1 cellular context compared by ENCODE assay signal in the genomic region with DNA sequence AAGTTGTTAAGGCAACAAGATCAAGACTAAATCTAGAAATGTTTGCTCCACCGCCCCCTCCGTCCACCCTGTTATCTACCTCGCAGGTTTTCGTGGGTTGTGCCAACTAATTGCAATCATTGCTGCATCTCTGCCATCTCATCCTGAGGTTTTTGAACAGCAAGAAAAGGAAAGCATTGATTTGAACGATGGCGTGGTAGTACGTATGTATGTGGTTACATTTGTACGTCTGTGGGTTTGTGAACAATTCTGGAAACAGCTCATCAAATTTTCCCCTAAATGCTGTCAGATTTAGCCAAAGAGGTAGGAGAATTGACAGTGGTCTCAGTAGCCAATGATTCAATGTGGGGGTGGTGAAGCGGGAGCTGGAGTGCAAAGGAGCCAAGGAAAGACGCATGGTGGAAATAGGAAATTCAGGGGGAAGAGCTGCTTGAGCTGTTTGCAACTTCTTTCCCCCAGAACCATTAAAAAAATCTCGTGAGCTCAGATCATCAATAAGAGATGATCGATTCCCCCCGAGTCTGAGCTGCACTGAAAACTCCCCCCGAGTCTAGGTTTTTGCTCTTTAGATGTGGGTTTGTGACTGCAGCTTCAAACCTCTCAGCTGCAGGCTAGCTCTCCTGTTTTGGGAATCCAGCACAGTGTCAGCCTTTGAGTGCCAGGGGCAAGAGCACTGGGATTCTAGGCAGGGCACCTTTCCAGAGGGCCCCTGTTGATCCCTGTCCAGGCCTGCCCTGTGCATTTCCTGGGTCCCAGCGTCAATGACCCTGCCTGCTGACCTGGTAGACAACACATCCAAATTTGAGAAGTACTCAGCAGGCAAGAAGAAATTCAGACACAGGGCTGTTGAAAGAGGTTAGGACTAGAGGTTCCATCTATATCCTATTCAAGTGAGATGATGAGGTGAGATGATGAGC.
TF ChIP-seq lines count a peak whose summit lies in the region.

No MANE protein-coding gene starts in this region.

TF ChIP-seq in GM12878, 131 proteins besides CTCF, POLR2A, EP300 and RAD21 (continued from another document and continues in another):
- TF ChIP-seq, protein P1, sequence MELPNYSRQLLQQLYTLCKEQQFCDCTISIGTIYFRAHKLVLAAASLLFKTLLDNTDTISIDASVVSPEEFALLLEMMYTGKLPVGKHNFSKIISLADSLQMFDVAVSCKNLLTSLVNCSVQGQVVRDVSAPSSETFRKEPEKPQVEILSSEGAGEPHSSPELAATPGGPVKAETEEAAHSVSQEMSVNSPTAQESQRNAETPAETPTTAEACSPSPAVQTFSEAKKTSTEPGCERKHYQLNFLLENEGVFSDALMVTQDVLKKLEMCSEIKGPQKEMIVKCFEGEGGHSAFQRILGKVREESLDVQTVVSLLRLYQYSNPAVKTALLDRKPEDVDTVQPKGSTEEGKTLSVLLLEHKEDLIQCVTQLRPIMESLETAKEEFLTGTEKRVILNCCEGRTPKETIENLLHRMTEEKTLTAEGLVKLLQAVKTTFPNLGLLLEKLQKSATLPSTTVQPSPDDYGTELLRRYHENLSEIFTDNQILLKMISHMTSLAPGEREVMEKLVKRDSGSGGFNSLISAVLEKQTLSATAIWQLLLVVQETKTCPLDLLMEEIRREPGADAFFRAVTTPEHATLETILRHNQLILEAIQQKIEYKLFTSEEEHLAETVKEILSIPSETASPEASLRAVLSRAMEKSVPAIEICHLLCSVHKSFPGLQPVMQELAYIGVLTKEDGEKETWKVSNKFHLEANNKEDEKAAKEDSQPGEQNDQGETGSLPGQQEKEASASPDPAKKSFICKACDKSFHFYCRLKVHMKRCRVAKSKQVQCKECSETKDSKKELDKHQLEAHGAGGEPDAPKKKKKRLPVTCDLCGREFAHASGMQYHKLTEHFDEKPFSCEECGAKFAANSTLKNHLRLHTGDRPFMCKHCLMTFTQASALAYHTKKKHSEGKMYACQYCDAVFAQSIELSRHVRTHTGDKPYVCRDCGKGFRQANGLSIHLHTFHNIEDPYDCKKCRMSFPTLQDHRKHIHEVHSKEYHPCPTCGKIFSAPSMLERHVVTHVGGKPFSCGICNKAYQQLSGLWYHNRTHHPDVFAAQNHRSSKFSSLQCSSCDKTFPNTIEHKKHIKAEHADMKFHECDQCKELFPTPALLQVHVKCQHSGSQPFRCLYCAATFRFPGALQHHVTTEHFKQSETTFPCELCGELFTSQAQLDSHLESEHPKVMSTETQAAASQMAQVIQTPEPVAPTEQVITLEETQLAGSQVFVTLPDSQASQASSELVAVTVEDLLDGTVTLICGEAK (IDR thresholded peaks at IDR 0.05; ENCODE audit: borderline replicate concordance), result no peak
- TF ChIP-seq, protein P2, sequence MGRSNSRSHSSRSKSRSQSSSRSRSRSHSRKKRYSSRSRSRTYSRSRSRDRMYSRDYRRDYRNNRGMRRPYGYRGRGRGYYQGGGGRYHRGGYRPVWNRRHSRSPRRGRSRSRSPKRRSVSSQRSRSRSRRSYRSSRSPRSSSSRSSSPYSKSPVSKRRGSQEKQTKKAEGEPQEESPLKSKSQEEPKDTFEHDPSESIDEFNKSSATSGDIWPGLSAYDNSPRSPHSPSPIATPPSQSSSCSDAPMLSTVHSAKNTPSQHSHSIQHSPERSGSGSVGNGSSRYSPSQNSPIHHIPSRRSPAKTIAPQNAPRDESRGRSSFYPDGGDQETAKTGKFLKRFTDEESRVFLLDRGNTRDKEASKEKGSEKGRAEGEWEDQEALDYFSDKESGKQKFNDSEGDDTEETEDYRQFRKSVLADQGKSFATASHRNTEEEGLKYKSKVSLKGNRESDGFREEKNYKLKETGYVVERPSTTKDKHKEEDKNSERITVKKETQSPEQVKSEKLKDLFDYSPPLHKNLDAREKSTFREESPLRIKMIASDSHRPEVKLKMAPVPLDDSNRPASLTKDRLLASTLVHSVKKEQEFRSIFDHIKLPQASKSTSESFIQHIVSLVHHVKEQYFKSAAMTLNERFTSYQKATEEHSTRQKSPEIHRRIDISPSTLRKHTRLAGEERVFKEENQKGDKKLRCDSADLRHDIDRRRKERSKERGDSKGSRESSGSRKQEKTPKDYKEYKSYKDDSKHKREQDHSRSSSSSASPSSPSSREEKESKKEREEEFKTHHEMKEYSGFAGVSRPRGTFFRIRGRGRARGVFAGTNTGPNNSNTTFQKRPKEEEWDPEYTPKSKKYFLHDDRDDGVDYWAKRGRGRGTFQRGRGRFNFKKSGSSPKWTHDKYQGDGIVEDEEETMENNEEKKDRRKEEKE (IDR thresholded peaks at IDR 0.05), result no peak
- TF ChIP-seq ZZZ3 (IDR thresholded peaks at IDR 0.05; ENCODE audit: control insufficient read depth, insufficient read length, low read depth), result no peak
- TF ChIP-seq KAT2A (conservative IDR thresholded peaks at IDR 0.05; ENCODE audit: control insufficient read depth, low read depth, low read length), result no peak
- peak; percentile 67; the same call in 1 of the 2 replicates for TF ChIP-seq MEF2A (IDR thresholded peaks at IDR 0.05; ENCODE audit: insufficient read depth, low read depth, low read length)
- TF ChIP-seq TAF1 (IDR thresholded peaks at IDR 0.05; ENCODE audit: borderline replicate concordance, low read depth, low read length), result no peak
- TF ChIP-seq, protein P3, sequence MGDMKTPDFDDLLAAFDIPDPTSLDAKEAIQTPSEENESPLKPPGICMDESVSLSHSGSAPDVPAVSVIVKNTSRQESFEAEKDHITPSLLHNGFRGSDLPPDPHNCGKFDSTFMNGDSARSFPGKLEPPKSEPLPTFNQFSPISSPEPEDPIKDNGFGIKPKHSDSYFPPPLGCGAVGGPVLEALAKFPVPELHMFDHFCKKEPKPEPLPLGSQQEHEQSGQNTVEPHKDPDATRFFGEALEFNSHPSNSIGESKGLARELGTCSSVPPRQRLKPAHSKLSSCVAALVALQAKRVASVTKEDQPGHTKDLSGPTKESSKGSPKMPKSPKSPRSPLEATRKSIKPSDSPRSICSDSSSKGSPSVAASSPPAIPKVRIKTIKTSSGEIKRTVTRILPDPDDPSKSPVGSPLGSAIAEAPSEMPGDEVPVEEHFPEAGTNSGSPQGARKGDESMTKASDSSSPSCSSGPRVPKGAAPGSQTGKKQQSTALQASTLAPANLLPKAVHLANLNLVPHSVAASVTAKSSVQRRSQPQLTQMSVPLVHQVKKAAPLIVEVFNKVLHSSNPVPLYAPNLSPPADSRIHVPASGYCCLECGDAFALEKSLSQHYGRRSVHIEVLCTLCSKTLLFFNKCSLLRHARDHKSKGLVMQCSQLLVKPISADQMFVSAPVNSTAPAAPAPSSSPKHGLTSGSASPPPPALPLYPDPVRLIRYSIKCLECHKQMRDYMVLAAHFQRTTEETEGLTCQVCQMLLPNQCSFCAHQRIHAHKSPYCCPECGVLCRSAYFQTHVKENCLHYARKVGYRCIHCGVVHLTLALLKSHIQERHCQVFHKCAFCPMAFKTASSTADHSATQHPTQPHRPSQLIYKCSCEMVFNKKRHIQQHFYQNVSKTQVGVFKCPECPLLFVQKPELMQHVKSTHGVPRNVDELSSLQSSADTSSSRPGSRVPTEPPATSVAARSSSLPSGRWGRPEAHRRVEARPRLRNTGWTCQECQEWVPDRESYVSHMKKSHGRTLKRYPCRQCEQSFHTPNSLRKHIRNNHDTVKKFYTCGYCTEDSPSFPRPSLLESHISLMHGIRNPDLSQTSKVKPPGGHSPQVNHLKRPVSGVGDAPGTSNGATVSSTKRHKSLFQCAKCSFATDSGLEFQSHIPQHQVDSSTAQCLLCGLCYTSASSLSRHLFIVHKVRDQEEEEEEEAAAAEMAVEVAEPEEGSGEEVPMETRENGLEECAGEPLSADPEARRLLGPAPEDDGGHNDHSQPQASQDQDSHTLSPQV (IDR thresholded peaks at IDR 0.05), result peak; percentile 68; the same call in 1 of the 2 replicates
- TF ChIP-seq RB1 (IDR thresholded peaks at IDR 0.05; ENCODE audit: borderline replicate concordance), result no peak
- peak; percentile 68; the same call in 1 of the 2 replicates for TF ChIP-seq TCF3 (IDR thresholded peaks at IDR 0.05; ENCODE audit: borderline replicate concordance, insufficient read depth, low read depth, low read length)
- TF ChIP-seq HCFC1 (IDR thresholded peaks at IDR 0.05; ENCODE audit: low read length), result no peak
- TF ChIP-seq, protein P4, sequence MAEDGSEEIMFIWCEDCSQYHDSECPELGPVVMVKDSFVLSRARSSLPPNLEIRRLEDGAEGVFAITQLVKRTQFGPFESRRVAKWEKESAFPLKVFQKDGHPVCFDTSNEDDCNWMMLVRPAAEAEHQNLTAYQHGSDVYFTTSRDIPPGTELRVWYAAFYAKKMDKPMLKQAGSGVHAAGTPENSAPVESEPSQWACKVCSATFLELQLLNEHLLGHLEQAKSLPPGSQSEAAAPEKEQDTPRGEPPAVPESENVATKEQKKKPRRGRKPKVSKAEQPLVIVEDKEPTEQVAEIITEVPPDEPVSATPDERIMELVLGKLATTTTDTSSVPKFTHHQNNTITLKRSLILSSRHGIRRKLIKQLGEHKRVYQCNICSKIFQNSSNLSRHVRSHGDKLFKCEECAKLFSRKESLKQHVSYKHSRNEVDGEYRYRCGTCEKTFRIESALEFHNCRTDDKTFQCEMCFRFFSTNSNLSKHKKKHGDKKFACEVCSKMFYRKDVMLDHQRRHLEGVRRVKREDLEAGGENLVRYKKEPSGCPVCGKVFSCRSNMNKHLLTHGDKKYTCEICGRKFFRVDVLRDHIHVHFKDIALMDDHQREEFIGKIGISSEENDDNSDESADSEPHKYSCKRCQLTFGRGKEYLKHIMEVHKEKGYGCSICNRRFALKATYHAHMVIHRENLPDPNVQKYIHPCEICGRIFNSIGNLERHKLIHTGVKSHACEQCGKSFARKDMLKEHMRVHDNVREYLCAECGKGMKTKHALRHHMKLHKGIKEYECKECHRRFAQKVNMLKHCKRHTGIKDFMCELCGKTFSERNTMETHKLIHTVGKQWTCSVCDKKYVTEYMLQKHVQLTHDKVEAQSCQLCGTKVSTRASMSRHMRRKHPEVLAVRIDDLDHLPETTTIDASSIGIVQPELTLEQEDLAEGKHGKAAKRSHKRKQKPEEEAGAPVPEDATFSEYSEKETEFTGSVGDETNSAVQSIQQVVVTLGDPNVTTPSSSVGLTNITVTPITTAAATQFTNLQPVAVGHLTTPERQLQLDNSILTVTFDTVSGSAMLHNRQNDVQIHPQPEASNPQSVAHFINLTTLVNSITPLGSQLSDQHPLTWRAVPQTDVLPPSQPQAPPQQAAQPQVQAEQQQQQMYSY (CRISPR knock-in tag; IDR thresholded peaks at IDR 0.05), result no peak
- peak; percentile 96 for TF ChIP-seq DPF2 (IDR thresholded peaks at IDR 0.05)
- TF ChIP-seq BRCA1 (IDR thresholded peaks at IDR 0.05; ENCODE audit: low read depth, low read length), result no peak
- 0 out of 2 replicates have a peak, but pooled peaks have one; percentile 33 for TF ChIP-seq YY1 (IDR thresholded peaks at IDR 0.05; ENCODE audit: low read depth, low read length)
- TF ChIP-seq TARDBP (IDR thresholded peaks at IDR 0.05; ENCODE audit: borderline replicate concordance), result no peak
- peak; percentile 88 for TF ChIP-seq RCOR1 (conservative IDR thresholded peaks at IDR 0.05; ENCODE audit: low read depth, low read length)
- no peak for TF ChIP-seq CHD1 (IDR thresholded peaks at IDR 0.05; ENCODE audit: low read depth, low read length)
- TF ChIP-seq PML (IDR thresholded peaks at IDR 0.05; ENCODE audit: low read length), result 0 out of 2 replicates have a peak, but pooled peaks have one; percentile 61
- peak; percentile 47 to 66; a peak in 3 of 4 replicates for TF ChIP-seq BHLHE40 (IDR thresholded peaks at IDR 0.05; ENCODE audit: borderline replicate concordance in 1 of 2, low read depth in 2 of 2, low read length in 1 of 2)
- TF ChIP-seq, protein P5, sequence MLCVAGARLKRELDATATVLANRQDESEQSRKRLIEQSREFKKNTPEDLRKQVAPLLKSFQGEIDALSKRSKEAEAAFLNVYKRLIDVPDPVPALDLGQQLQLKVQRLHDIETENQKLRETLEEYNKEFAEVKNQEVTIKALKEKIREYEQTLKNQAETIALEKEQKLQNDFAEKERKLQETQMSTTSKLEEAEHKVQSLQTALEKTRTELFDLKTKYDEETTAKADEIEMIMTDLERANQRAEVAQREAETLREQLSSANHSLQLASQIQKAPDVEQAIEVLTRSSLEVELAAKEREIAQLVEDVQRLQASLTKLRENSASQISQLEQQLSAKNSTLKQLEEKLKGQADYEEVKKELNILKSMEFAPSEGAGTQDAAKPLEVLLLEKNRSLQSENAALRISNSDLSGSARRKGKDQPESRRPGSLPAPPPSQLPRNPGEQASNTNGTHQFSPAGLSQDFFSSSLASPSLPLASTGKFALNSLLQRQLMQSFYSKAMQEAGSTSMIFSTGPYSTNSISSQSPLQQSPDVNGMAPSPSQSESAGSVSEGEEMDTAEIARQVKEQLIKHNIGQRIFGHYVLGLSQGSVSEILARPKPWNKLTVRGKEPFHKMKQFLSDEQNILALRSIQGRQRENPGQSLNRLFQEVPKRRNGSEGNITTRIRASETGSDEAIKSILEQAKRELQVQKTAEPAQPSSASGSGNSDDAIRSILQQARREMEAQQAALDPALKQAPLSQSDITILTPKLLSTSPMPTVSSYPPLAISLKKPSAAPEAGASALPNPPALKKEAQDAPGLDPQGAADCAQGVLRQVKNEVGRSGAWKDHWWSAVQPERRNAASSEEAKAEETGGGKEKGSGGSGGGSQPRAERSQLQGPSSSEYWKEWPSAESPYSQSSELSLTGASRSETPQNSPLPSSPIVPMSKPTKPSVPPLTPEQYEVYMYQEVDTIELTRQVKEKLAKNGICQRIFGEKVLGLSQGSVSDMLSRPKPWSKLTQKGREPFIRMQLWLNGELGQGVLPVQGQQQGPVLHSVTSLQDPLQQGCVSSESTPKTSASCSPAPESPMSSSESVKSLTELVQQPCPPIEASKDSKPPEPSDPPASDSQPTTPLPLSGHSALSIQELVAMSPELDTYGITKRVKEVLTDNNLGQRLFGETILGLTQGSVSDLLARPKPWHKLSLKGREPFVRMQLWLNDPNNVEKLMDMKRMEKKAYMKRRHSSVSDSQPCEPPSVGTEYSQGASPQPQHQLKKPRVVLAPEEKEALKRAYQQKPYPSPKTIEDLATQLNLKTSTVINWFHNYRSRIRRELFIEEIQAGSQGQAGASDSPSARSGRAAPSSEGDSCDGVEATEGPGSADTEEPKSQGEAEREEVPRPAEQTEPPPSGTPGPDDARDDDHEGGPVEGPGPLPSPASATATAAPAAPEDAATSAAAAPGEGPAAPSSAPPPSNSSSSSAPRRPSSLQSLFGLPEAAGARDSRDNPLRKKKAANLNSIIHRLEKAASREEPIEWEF (IDR thresholded peaks at IDR 0.05; ENCODE audit: insufficient replicate concordance, low read depth, low read length), result no peak
- TF ChIP-seq CBX3 (IDR thresholded peaks at IDR 0.05; ENCODE audit: borderline replicate concordance, low read depth), result no peak
- no peak for TF ChIP-seq SMAD5 (IDR thresholded peaks at IDR 0.05; ENCODE audit: low read depth)
- peak; percentile 72; the same call in 1 of the 2 replicates for TF ChIP-seq ZBED1 (IDR thresholded peaks at IDR 0.05; ENCODE audit: borderline replicate concordance)
